ENCODE assay signal across 19 cellular contexts in the genomic region with DNA sequence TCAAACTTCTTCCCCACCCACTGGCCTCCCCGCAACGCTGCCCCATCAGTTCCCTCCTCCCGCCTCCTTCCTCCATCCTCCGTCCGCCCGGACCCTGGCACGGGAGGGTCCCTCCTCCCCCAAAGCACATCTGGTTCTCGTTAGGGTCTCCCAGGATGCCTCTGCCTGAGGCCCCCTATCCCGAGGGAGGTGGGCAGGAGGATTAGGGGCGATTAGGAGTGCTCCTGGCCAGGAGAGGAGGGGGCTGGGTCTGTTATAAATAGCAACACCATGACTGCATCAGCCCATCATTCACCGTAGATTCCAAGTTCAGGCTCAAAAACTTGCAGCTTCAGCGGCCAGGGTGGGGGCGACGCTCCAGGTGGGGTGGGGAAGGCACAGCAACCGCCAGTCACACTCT. TPM values are rescaled to one million over a fixed set of nuclear protein-coding genes. Genes with fewer than 3 reads are reported as not detected.
DNase-seq lines count a peak whose midpoint lies in the region; ATAC-seq and TF ChIP-seq lines count a peak whose summit lies in the region.
"Had no signal": no experiment of that assay in that cellular context is flagged by ENCODE, and none has a peak within 500 bp of the region (broad histone marks: within the 10 kb centered on the region; RNA-seq: fewer than 3 reads in every experiment).

No MANE protein-coding gene starts in this region.

- H3K27me3 ChIP-seq in BE2C: no peaks in the 10 kb centered on the region
- H3K27me3 ChIP-seq in layer of hippocampus (ENCODE audit: control insufficient read depth, insufficient read depth, low read length): no peaks in the 10 kb centered on the region
- no peaks in the 10 kb centered on the region for H3K27me3 ChIP-seq in smooth muscle cell (ENCODE audit: low read depth)

- WGBS in smooth muscle cell (ENCODE audit: low lambda C conversion rate): 19% methylated on average over 15 of the region's 15 CpGs

- peak overlapping the region; percentile 96 for H3K27ac ChIP-seq in layer of hippocampus (ENCODE audit: low read depth, low read length)
- peak overlapping the region; percentile 47 for H3K27ac ChIP-seq in smooth muscle cell (ENCODE audit: low read depth)

- H3K9me3 ChIP-seq in BE2C: no peaks in the 10 kb centered on the region
- H3K9me3 ChIP-seq in smooth muscle cell (replicated peaks; ENCODE audit: low read depth): no peaks in the 10 kb centered on the region

- H4K20me1 ChIP-seq in smooth muscle cell (ENCODE audit: low read depth): peaks cover 78% of the 10 kb centered on the region

- H2AFZ ChIP-seq in smooth muscle cell (ENCODE audit: low read depth): no peak overlapping the region

- H3F3A ChIP-seq in smooth muscle cell (ENCODE audit: low read depth): no peaks in the 10 kb centered on the region

- peak overlapping the region; percentile 68 for H3K4me2 ChIP-seq in smooth muscle cell

- H3K36me3 ChIP-seq in BE2C (no peaks in the 10 kb centered on the region), smooth muscle cell (ENCODE audit: low read depth) (no peaks in the 10 kb centered on the region)

- H3K4me1 ChIP-seq in BE2C: no peaks in the 10 kb centered on the region
- peaks cover 17% of the 10 kb centered on the region for H3K4me1 ChIP-seq in smooth muscle cell (ENCODE audit: low read depth)

- H3K4me3 ChIP-seq in BE2C (ENCODE audit: low read depth, low read length) (no peak overlapping the region), smooth muscle cell (no peak overlapping the region)

- ATAC-seq in HG03520 (IDR thresholded peaks at IDR 0.05; ENCODE audit: unreplicated experiment): no peak
- ATAC-seq in GM19351 (IDR thresholded peaks at IDR 0.05; ENCODE audit: unreplicated experiment): no peak
- ATAC-seq: HCT116, PC-3 had no signal

- no peak overlapping the region for H3K9ac ChIP-seq in smooth muscle cell (ENCODE audit: low read depth)

- DNase-seq in BE2C (peak; percentile 32), amniotic epithelial cell (ENCODE audit: low read depth) (peak; percentile 81), smooth muscle cell (lab: John Stamatoyannopoulos, UW; ENCODE audit: unreplicated experiment) (no peak), NCI-H1105 treated with DMSO at 0.1 percent for 48 hours (lab: John Stamatoyannopoulos, UW) (no peak), HCEC 1CT (no peak)
- DNase-seq: 8988T, DND-41, MM.1S, NCI-H1092, NCI-H146, NCI-H2081, NCI-H2171 treated with DMSO at 0.1 percent for 48 hours, NCI-H446 treated with DMSO at 0.1 percent for 48 hours, SHP77 treated with DMSO at 0.1 percent for 48 hours had no signal

- peaks cover 38% of the 10 kb centered on the region for H3K79me2 ChIP-seq in smooth muscle cell (ENCODE audit: low read depth)

- TF ChIP-seq CTCF in BE2C (IDR thresholded peaks at IDR 0.05; ENCODE audit: low read depth, low read length) (no peak), smooth muscle cell (IDR thresholded peaks at IDR 0.05; ENCODE audit: borderline replicate concordance, insufficient read depth, poor library complexity, severe bottlenecking) (no peak)

RNA-seq across cellular contexts. Expression of a gene that starts 10.4 kb away (rescaled TPM):
- polyA plus RNA-seq in BE2C (2012; ENCODE audit: insufficient read depth, insufficient read length, low read depth): 6.3 TPM
- 11.1 and 12.2 TPM in 2 replicates for total RNA-seq in smooth muscle cell
- polyA plus RNA-seq in smooth muscle cell: 13.7 and 19.0 TPM in 2 replicates

RNA-seq across cellular contexts. Expression of a gene that starts 29.6 kb away (rescaled TPM):
- 262 TPM for polyA plus RNA-seq in BE2C (2012; ENCODE audit: insufficient read depth, insufficient read length, low read depth)
- 97.2 and 118 TPM in 2 replicates for total RNA-seq in smooth muscle cell
- polyA plus RNA-seq in smooth muscle cell: 300 and 317 TPM in 2 replicates

RNA-seq across cellular contexts. Expression of a gene that starts 29.9 kb away (rescaled TPM):
- polyA plus RNA-seq in BE2C (2012; ENCODE audit: insufficient read depth, insufficient read length, low read depth): 58.3 TPM
- 12.1 and 15.6 TPM in 2 replicates for total RNA-seq in smooth muscle cell
- 21.1 and 23.3 TPM in 2 replicates for polyA plus RNA-seq in smooth muscle cell

RNA-seq across cellular contexts. Expression of a gene that starts 54.0 kb away (rescaled TPM):
- polyA plus RNA-seq in BE2C (2012; ENCODE audit: insufficient read depth, insufficient read length, low read depth): 29.5 TPM
- total RNA-seq in smooth muscle cell: 122 and 144 TPM in 2 replicates
- 176 and 266 TPM in 2 replicates for polyA plus RNA-seq in smooth muscle cell

Comparison
In these comparisons a context has a peak if more than half of its experiments do, and no peak if none do; other contexts are left out.
1. DNase-seq: peak in BE2C (single experiment) and amniotic epithelial cell (single experiment); none in smooth muscle cell (single experiment), NCI-H1105 treated with DMSO at 0.1 percent for 48 hours (single experiment) and HCEC 1CT (single experiment).